Comparison of ENCODE assay signal across 31 cellular contexts in the genomic region with DNA sequence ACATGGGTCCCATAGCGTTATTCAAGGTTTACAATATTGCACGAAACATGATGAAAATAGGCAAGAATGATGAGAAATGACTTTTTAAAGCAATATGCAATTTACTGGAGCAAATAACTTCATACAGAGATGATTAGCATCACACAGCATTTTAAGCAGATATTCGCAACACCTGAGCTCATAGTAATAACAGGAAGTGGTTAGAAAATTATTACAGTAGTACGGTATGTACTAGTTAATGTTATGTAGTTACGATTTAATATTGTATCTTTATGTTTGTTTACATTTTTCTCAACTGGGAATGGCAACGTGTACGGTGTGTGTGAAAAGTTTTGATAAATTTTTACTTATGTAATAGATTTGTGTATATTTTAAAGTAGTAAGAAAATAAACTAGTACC.
DNase-seq lines count a peak whose midpoint lies in the region; ATAC-seq and TF ChIP-seq lines count a peak whose summit lies in the region.
"Had no signal": no experiment of that assay in that cellular context is flagged by ENCODE, and none has a peak within 500 bp of the region (broad histone marks: within the 10 kb centered on the region; RNA-seq: fewer than 3 reads in every experiment).

No MANE protein-coding gene starts in this region.

- no peak overlapping the region for H3K27ac ChIP-seq in breast epithelium
- H3K27ac ChIP-seq: adrenal gland, upper lobe of left lung had no signal

- CTCF ChIA-PET in MCF 10A (lab: Yijun Ruan, JAX), result interaction anchor here (0.6 to 5.0 kb wide), 23 partner anchors 8 to 1768 kb away, joined by 3 to 60 read pairs (median 4); a partner anchor contains a TSS

- no peaks in the 10 kb centered on the region for H3K9me3 ChIP-seq in breast epithelium
- H3K9me3 ChIP-seq: A549, adrenal gland, Caco-2, upper lobe of left lung had no signal

- peaks cover 10% of the 10 kb centered on the region for H3K9me3 Mint-ChIP-seq in MCF 10A (ENCODE audit: unreplicated experiment)
- H3K9me3 Mint-ChIP-seq in activated naive CD8-positive, alpha-beta T cell treated with anti-CD3 and anti-CD28 coated beads for 36 hours, result no peaks in the 10 kb centered on the region
- H3K9me3 Mint-ChIP-seq: natural killer cell; stimulated activated effector memory CD8-positive, alpha-beta T cell treated with anti-CD3 and anti-CD28 coated beads, Interleukin-12 subunit alpha, Interleukin-12 subunit beta, amount 100 ng/mL, for 72 hours; WTC11 had no signal

- peaks cover 20% of the 10 kb centered on the region for H3K4me1 Mint-ChIP-seq in MCF 10A (ENCODE audit: insufficient read depth, unreplicated experiment)
- peaks cover 21% of the 10 kb centered on the region for H3K4me1 Mint-ChIP-seq in activated naive CD8-positive, alpha-beta T cell treated with anti-CD3 and anti-CD28 coated beads for 36 hours

- no peak for DNase-seq in MCF 10A (ENCODE audit: unreplicated experiment)
- DNase-seq in breast epithelium (ENCODE audit: low spot score in 2 of 2), result no peak
- DNase-seq in activated naive CD8-positive, alpha-beta T cell treated with anti-CD3 and anti-CD28 coated beads for 36 hours, result no peak
- peak; percentile 27 for DNase-seq in iris pigment epithelial cell (ENCODE audit: low read depth)
- DNase-seq in KG1 (lab: John Stamatoyannopoulos, UW), result no peak
- DNase-seq in NOMO-1 treated with dmso at 0.1 percent for 144 hours (lab: John Stamatoyannopoulos, UW; ENCODE audit: unreplicated experiment), result no peak
- DNase-seq: activated CD4-positive, alpha-beta T cell treated with anti-CD3 and anti-CD28 coated beads, Interleukin-2, amount 50 U/mL, for 4 hours; activated effector memory CD4-positive, alpha-beta T cell treated with anti-CD3 and anti-CD28 coated beads, Interleukin-2, amount 50 U/mL, for 16 hours; adrenal gland; Caco-2; DND-41; H7; head of caudate nucleus; IMR-90; left colon; mesendoderm; natural killer cell; NCI-H1105 treated with DMSO at 0.1 percent for 48 hours; NCI-H2029; retina; substantia nigra; T-helper 9 cell; upper lobe of left lung had no signal

- peaks cover 7% of the 10 kb centered on the region for H3K36me3 Mint-ChIP-seq in MCF 10A (ENCODE audit: insufficient read depth, unreplicated experiment)
- H3K36me3 Mint-ChIP-seq in activated naive CD8-positive, alpha-beta T cell treated with anti-CD3 and anti-CD28 coated beads for 36 hours, result peaks cover 8% of the 10 kb centered on the region
- H3K36me3 Mint-ChIP-seq: natural killer cell, WTC11 had no signal

- intact Hi-C loops in MCF 10A (cut with micrococcal nuclease) (loop anchor here (5.0 kb wide), 3 partner anchors 425 to 945 kb away; a partner anchor contains a TSS), breast epithelium (cut with DNase I; ENCODE audit: low total_unique reads) (no loop called here)

- TF ChIP-seq POLR2A in breast epithelium (IDR thresholded peaks at IDR 0.05), result no peak

- peaks cover 0 to 7% of the 10 kb centered on the region in 2 donors for H3K4me1 ChIP-seq in breast epithelium

- no peaks in the 10 kb centered on the region for H3K36me3 ChIP-seq in breast epithelium
- H3K36me3 ChIP-seq: adrenal gland, upper lobe of left lung had no signal

- no TSS peak for BruUV-seq in MCF 10A (replicated peaks; lab: Mats Ljungman, UMichigan)

- no peak overlapping the region for H3K4me3 ChIP-seq in breast epithelium
- H3K4me3 ChIP-seq: A549, adrenal gland, smooth muscle cell, upper lobe of left lung had no signal

- H3K27me3 Mint-ChIP-seq in MCF 10A (ENCODE audit: insufficient read depth, unreplicated experiment), result no peaks in the 10 kb centered on the region
- no peaks in the 10 kb centered on the region for H3K27me3 Mint-ChIP-seq in activated naive CD8-positive, alpha-beta T cell treated with anti-CD3 and anti-CD28 coated beads for 36 hours
- H3K27me3 Mint-ChIP-seq: B cell had no signal

- peak overlapping the region; percentile 67 for H3K27ac Mint-ChIP-seq in MCF 10A (ENCODE audit: low read depth, unreplicated experiment)
- peak overlapping the region; percentile 12 for H3K27ac Mint-ChIP-seq in activated naive CD8-positive, alpha-beta T cell treated with anti-CD3 and anti-CD28 coated beads for 36 hours
- H3K27ac Mint-ChIP-seq: B cell; natural killer cell; stimulated activated effector memory CD8-positive, alpha-beta T cell treated with anti-CD3 and anti-CD28 coated beads, Interleukin-12 subunit alpha, Interleukin-12 subunit beta, amount 100 ng/mL, for 72 hours; WTC11 had no signal

- POLR2A ChIA-PET in MCF 10A (lab: Yijun Ruan, JAX), result interaction anchor here (0.9 to 4.1 kb wide), 7 partner anchors 13 to 436 kb away, joined by 3 to 39 read pairs (median 7); a partner anchor contains a TSS

- peak overlapping the region; percentile 45 for H3K4me3 Mint-ChIP-seq in MCF 10A (ENCODE audit: unreplicated experiment)
- H3K4me3 Mint-ChIP-seq in activated naive CD8-positive, alpha-beta T cell treated with anti-CD3 and anti-CD28 coated beads for 36 hours, result no peak overlapping the region
- H3K4me3 Mint-ChIP-seq: B cell; natural killer cell; stimulated activated effector memory CD8-positive, alpha-beta T cell treated with anti-CD3 and anti-CD28 coated beads, Interleukin-12 subunit alpha, Interleukin-12 subunit beta, amount 100 ng/mL, for 72 hours; WTC11 had no signal

- H3K27me3 ChIP-seq in breast epithelium, result no peaks in the 10 kb centered on the region
- H3K27me3 ChIP-seq: adrenal gland, upper lobe of left lung had no signal

- ATAC-seq in GM21360 (IDR thresholded peaks at IDR 0.05; ENCODE audit: unreplicated experiment), result no peak
- no peak for ATAC-seq in HG03442 (IDR thresholded peaks at IDR 0.05; ENCODE audit: unreplicated experiment)
- ATAC-seq: A549; left colon; natural killer cell; SK-N-SH treated with all-trans-retinoic acid at 6 μM for 48 hours; stimulated activated effector memory CD8-positive, alpha-beta T cell treated with anti-CD3 and anti-CD28 coated beads, Interleukin-12 subunit alpha, Interleukin-12 subunit beta, amount 100 ng/mL, for 72 hours; WTC11 had no signal

- TF ChIP-seq CTCF in MCF 10A (IDR thresholded peaks at IDR 0.05; ENCODE audit: unreplicated experiment) (no peak), breast epithelium (IDR thresholded peaks at IDR 0.05) (no peak)
